29 cellular contexts compared by ENCODE assay signal in genomic region chr17:3552916-3553315, GRCh38. TPM values are rescaled to one million over a fixed set of nuclear protein-coding genes. Genes with fewer than 3 reads are reported as not detected.
"Had no signal": no experiment of that assay in that cellular context is flagged by ENCODE, and none has a peak within 500 bp of the region (broad histone marks: within the 10 kb centered on the region; RNA-seq: fewer than 3 reads in every experiment).

No MANE protein-coding gene starts in this region.

- H3K4me1 Mint-ChIP-seq: central memory CD8-positive, alpha-beta T cell; immature natural killer cell had no signal

- H3K27me3 ChIP-seq: colonic mucosa, right atrium auricular region, thyroid gland, uterus had no signal

- H3K4me2 ChIP-seq: smooth muscle cell had no signal

- H3K4me3 Mint-ChIP-seq: central memory CD8-positive, alpha-beta T cell; dendritic cell treated with granulocyte-macrophage colony-stimulating factor and Interleukin-4, amounts not matched to agents 40 ng/mL and 50 ng/mL, for 4 days; immature natural killer cell; mesothelial cell of epicardium; naive B cell had no signal

- H3K4me1 ChIP-seq: prostate gland, right atrium auricular region, thyroid gland, upper lobe of right lung, uterus had no signal

- H3K27ac Mint-ChIP-seq: dendritic cell treated with granulocyte-macrophage colony-stimulating factor and Interleukin-4, amounts not matched to agents 40 ng/mL and 50 ng/mL, for 4 days; mesothelial cell of epicardium; naive B cell had no signal

- H3K9me3 Mint-ChIP-seq: dendritic cell treated with granulocyte-macrophage colony-stimulating factor and Interleukin-4, amounts not matched to agents 40 ng/mL and 50 ng/mL, for 4 days; immature natural killer cell had no signal

- H3K4me3 ChIP-seq: colonic mucosa, esophagus muscularis mucosa, heart right ventricle, lung, mucosa of descending colon, prostate gland, right atrium auricular region, smooth muscle cell, stomach, thyroid gland, upper lobe of right lung, uterus had no signal

- H3K9me3 ChIP-seq: colonic mucosa, esophagus muscularis mucosa, heart right ventricle, mucosa of descending colon, prostate gland, right atrium auricular region, stomach, thyroid gland, upper lobe of right lung, uterus had no signal

- H3K36me3 ChIP-seq: colonic mucosa, esophagus muscularis mucosa, heart right ventricle, prostate gland, right atrium auricular region, stomach, thyroid gland, upper lobe of right lung, uterus had no signal

- ATAC-seq: heart right ventricle, mucosa of descending colon, sciatic nerve, upper lobe of right lung had no signal

- DNase-seq: colonic mucosa; effector memory CD4-positive, alpha-beta T cell; foreskin melanocyte; glutamatergic neuron; heart right ventricle; hippocampal formation; immature natural killer cell; mesenchymal stem cell; mucosa of descending colon; naive B cell; stimulated activated CD4-positive, alpha-beta T cell treated with anti-CD3 and anti-CD28 coated beads, Interleukin-12 subunit alpha, Interleukin-12 subunit beta, amount 100 ng/mL, for 4 hours; stimulated activated CD4-positive, alpha-beta T cell treated with anti-CD3 and anti-CD28 coated beads, Interleukin-1b, Interleukin-23, amount 100 ng/mL, for 48 hours; stimulated activated CD4-positive, alpha-beta T cell treated with anti-CD3 and anti-CD28 coated beads, Interleukin-4, amount 100 ng/mL, for 1 hour; stimulated activated CD8-positive, alpha-beta memory T cell treated with anti-CD3 and anti-CD28 coated beads, Interleukin-4, amount 100 ng/mL, for 48 hours; stimulated activated naive CD4-positive, alpha-beta T cell treated with Interleukin-2 at 50 U/mL for 16 hours; stomach; thyroid gland; upper lobe of right lung; uterus had no signal

- H3K36me3 Mint-ChIP-seq: immature natural killer cell, mesothelial cell of epicardium, naive B cell had no signal

- H3K27ac ChIP-seq: colonic mucosa, esophagus muscularis mucosa, heart right ventricle, prostate gland, right atrium auricular region, stomach, thyroid gland, upper lobe of right lung, uterus had no signal

RNA-seq across cellular contexts. Expression of gene TRPV3, which starts 4.7 kb away (rescaled TPM):
- total RNA-seq: endothelial cell of umbilical vein had no signal
